ENCODE assay signal across 8 cellular contexts in genomic region chr5:111224561-111224989, GRCh38. TPM values are rescaled to one million over a fixed set of nuclear protein-coding genes. Genes with fewer than 3 reads are reported as not detected.
A peak's percentile ranks its signal among the peaks of the same experiment; 100 is the strongest.
DNase-seq lines count a peak whose midpoint lies in the region; TF ChIP-seq lines count a peak whose summit lies in the region.

No MANE protein-coding gene starts in this region.

- no peak for TF ChIP-seq CTCF in MM.1S (IDR thresholded peaks at IDR 0.05; ENCODE audit: low read length)
- no peak for TF ChIP-seq CTCF in neural progenitor cell (IDR thresholded peaks at IDR 0.05)

- H3K4me1 Mint-ChIP-seq in neural progenitor cell, result peaks cover 11% of the 10 kb centered on the region

- peaks cover 48% of the 10 kb centered on the region for H3K27me3 ChIP-seq in MM.1S (replicated peaks; ENCODE audit: insufficient read depth, low read length)
- H3K27me3 ChIP-seq in duodenal mucosa (ENCODE audit: control insufficient read depth in 1 of 2, insufficient read depth in 2 of 2, low read length in 2 of 2), result peaks cover 15 to 27% of the 10 kb centered on the region in 2 donors
- peaks cover 46% of the 10 kb centered on the region for H3K27me3 ChIP-seq in neural progenitor cell

- H2AFZ ChIP-seq in MM.1S (ENCODE audit: low read length) (peak overlapping the region; percentile 90), neural progenitor cell (replicated peaks) (peak overlapping the region; percentile 99)

- H3K4me1 ChIP-seq in MM.1S (ENCODE audit: low read length), result peaks cover 15% of the 10 kb centered on the region
- H3K4me1 ChIP-seq in duodenal mucosa (ENCODE audit: control insufficient read depth in 1 of 2, insufficient read depth in 2 of 2, low read length in 2 of 2), result peaks cover 5 to 11% of the 10 kb centered on the region in 2 donors
- no peaks in the 10 kb centered on the region for H3K4me1 ChIP-seq in neural progenitor cell

- H3K79me2 ChIP-seq in MM.1S (ENCODE audit: low read length), result no peaks in the 10 kb centered on the region
- no peaks in the 10 kb centered on the region for H3K79me2 ChIP-seq in neural progenitor cell (ENCODE audit: low read depth)

- H3K4me2 ChIP-seq in MM.1S (ENCODE audit: low read depth, low read length) (peak overlapping the region; percentile 95), neural progenitor cell (peak overlapping the region; percentile 91)

- DNase-seq in NCI-H187 (lab: John Stamatoyannopoulos, UW), result peak; percentile 39 to 44
- no peak for DNase-seq in NCI-H187 treated with DMSO at 0.1 percent for 48 hours (lab: John Stamatoyannopoulos, UW)
- peak; percentile 14 for DNase-seq in H4 (ENCODE audit: low spot score)
- DNase-seq in MM.1S, result no peak
- no peak for DNase-seq in neural progenitor cell (ENCODE audit: low spot score)
- no peak for DNase-seq in GDM1 (lab: John Stamatoyannopoulos, UW)
- DNase-seq in NCI-H1930 (lab: John Stamatoyannopoulos, UW), result no peak

- peak overlapping the region; percentile 90 for H3K4me3 Mint-ChIP-seq in neural progenitor cell

- no peaks in the 10 kb centered on the region for H3K9me3 ChIP-seq in MM.1S (replicated peaks; ENCODE audit: insufficient read depth, low read length)
- H3K9me3 ChIP-seq in duodenal mucosa (ENCODE audit: control insufficient read depth in 1 of 2, low read length in 2 of 2), result no peaks in the 10 kb centered on the region
- H3K9me3 ChIP-seq in neural progenitor cell (ENCODE audit: low read depth), result no peaks in the 10 kb centered on the region

- H3K4me3 ChIP-seq in MM.1S (ENCODE audit: low read length) (peak overlapping the region; percentile 81), duodenal mucosa (ENCODE audit: low read depth in 1 of 2, low read length in 2 of 2) (peak overlapping the region; percentile 65 to 77), neural progenitor cell (peak overlapping the region; percentile 87)

- H3K36me3 ChIP-seq in MM.1S (replicated peaks; ENCODE audit: insufficient read depth, low read length), result no peaks in the 10 kb centered on the region
- H3K36me3 ChIP-seq in duodenal mucosa (ENCODE audit: control insufficient read depth in 1 of 2, insufficient read depth in 2 of 2, low read length in 2 of 2), result no peaks in the 10 kb centered on the region
- no peaks in the 10 kb centered on the region for H3K36me3 ChIP-seq in neural progenitor cell

- H3K9me2 ChIP-seq in MM.1S (replicated peaks; ENCODE audit: insufficient read depth, low read length), result no peaks in the 10 kb centered on the region

- peaks cover 3% of the 10 kb centered on the region for H3K27me3 Mint-ChIP-seq in neural progenitor cell (ENCODE audit: insufficient read depth, low read depth)

- H3F3A ChIP-seq in MM.1S (ENCODE audit: insufficient read depth, low read length) (peaks cover 11% of the 10 kb centered on the region), neural progenitor cell (ENCODE audit: low read depth) (peaks cover 10% of the 10 kb centered on the region)

- H3K9ac ChIP-seq in MM.1S (ENCODE audit: low read length) (peak overlapping the region; percentile 34; the same call in 1 of the 2 replicates), duodenal mucosa (ENCODE audit: low read depth in 1 of 2, low read length in 2 of 2) (peak overlapping the region; percentile 44 to 50), neural progenitor cell (no peak overlapping the region)

- no peak overlapping the region for H3K27ac ChIP-seq in MM.1S (ENCODE audit: low read length)
- H3K27ac ChIP-seq in duodenal mucosa (ENCODE audit: low read depth, low read length), result no peak overlapping the region
- H3K27ac ChIP-seq in neural progenitor cell, result no peak overlapping the region

- H3K9me3 Mint-ChIP-seq in neural progenitor cell, result no peaks in the 10 kb centered on the region

- H3K36me3 Mint-ChIP-seq in neural progenitor cell, result no peaks in the 10 kb centered on the region

- H4K20me1 ChIP-seq in MM.1S (ENCODE audit: insufficient read depth, low read length), result no peaks in the 10 kb centered on the region
- no peaks in the 10 kb centered on the region for H4K20me1 ChIP-seq in neural progenitor cell (ENCODE audit: low read depth)

- H3K27ac Mint-ChIP-seq in neural progenitor cell, result peak overlapping the region; percentile 46

RNA-seq across cellular contexts. Expression of gene CAMK4, which starts 0.4 kb away (rescaled TPM):
- total RNA-seq in H4 (2014; rRNA removed; shearing (Covaris generic)), result 8.8 and 22.5 TPM in 2 replicates
- 3.3 and 5.0 TPM in 2 replicates for total RNA-seq in neural progenitor cell (ENCODE audit: low replicate concordance)

Comparison
In these comparisons a context has a peak if more than half of its experiments do, and no peak if none do; other contexts are left out.
1. DNase-seq: peak in NCI-H187 (2 of 2) and H4 (single experiment); none in NCI-H187 treated with DMSO at 0.1 percent for 48 hours (single experiment), MM.1S (single experiment), neural progenitor cell (single experiment), GDM1 (single experiment) and NCI-H1930 (0 of 2).
2. Peak in every context shown above with its lines, with median percentiles within 50 percentile points of each other: H3K4me3 ChIP-seq.